In genomic region chr19:54208784-54209057, GRCh38 we compare ENCODE assay signal across 9 cellular contexts. TPM values are rescaled to one million over a fixed set of nuclear protein-coding genes. Genes with fewer than 3 reads are reported as not detected.
DNase-seq lines count a peak whose midpoint lies in the region; ATAC-seq and TF ChIP-seq lines count a peak whose summit lies in the region.
"Had no signal": no experiment of that assay in that cellular context is flagged by ENCODE, and none has a peak within 500 bp of the region (broad histone marks: within the 10 kb centered on the region; RNA-seq: fewer than 3 reads in every experiment).

No MANE protein-coding gene starts in this region.

- H3K36me3 ChIP-seq in KMS-11 (ENCODE audit: insufficient read depth) = peaks cover 16% of the 10 kb centered on the region; the same call in 1 of the 2 replicates

- H3K4me3 Mint-ChIP-seq in CD14-positive monocyte (peak overlapping the region; percentile 86 to 100), natural killer cell (no peak overlapping the region)
- peak overlapping the region; percentile 50 for H3K4me3 Mint-ChIP-seq in central memory CD8-positive, alpha-beta T cell

- no peak overlapping the region for H3K27ac ChIP-seq in KMS-11

- no peak overlapping the region for H3K9ac ChIP-seq in KMS-11

- H4K20me1 ChIP-seq in KMS-11 (ENCODE audit: insufficient read depth) = peaks cover 38% of the 10 kb centered on the region

- H3K79me2 ChIP-seq in KMS-11 (ENCODE audit: insufficient read depth, low read depth) = peaks cover 25% of the 10 kb centered on the region; the same call in 1 of the 2 replicates

- intact Hi-C loops in CD14-positive monocyte (cut with micrococcal nuclease) (loop anchor here (2.0 to 5.0 kb wide), 2 partner anchors 22 to 164 kb away; no protein-coding TSS in a partner anchor), natural killer cell (cut with micrococcal nuclease) (no loop called here)

- no peak overlapping the region for H3K4me3 ChIP-seq in KMS-11 (IDR thresholded peaks at IDR 0.05; ENCODE audit: insufficient read depth, low read depth, low read length)

- no peaks in the 10 kb centered on the region for H3K27me3 ChIP-seq in KMS-11 (ENCODE audit: insufficient read depth, low read depth)

- H3K27me3 Mint-ChIP-seq in CD14-positive monocyte (ENCODE audit: low read depth in 3 of 3) (peaks cover 0 to 11% (median 2%) of the 10 kb centered on the region in 3 donors), natural killer cell (ENCODE audit: low read depth in 2 of 2) (no peaks in the 10 kb centered on the region)
- H3K27me3 Mint-ChIP-seq in central memory CD8-positive, alpha-beta T cell = no peaks in the 10 kb centered on the region

- TF ChIP-seq CTCF in CD14-positive monocyte (IDR thresholded peaks at IDR 0.05) (no peak), KMS-11 (conservative IDR thresholded peaks at IDR 0.05; ENCODE audit: low read depth, low read length) (no peak), natural killer cell (IDR thresholded peaks at IDR 0.05) (no peak)

- H3K27ac Mint-ChIP-seq in CD14-positive monocyte (peak overlapping the region; percentile 99 to 100 (median 100)), natural killer cell (peak overlapping the region; percentile 71 to 94)
- peak overlapping the region; percentile 71 for H3K27ac Mint-ChIP-seq in central memory CD8-positive, alpha-beta T cell (ENCODE audit: low read depth)

- H3K4me2 ChIP-seq in KMS-11 = peak overlapping the region; percentile 56; the same call in 1 of the 2 replicates

- no peak for ATAC-seq in central memory CD8-positive, alpha-beta T cell (replicated peaks; ENCODE audit: extremely low read depth, poor library complexity, severe bottlenecking)
- no peak for ATAC-seq in natural killer cell
- ATAC-seq in HG02885 (IDR thresholded peaks at IDR 0.05; ENCODE audit: poor library complexity, unreplicated experiment) = no peak

- DNase-seq in CD14-positive monocyte (ENCODE audit: low spot score) (no peak), natural killer cell (no peak), activated gamma-delta T cell treated with Interleukin-2 at 50 U/mL for 16 hours (no peak), NOMO-1 treated with DMSO at 0.1 percent for 48 hours (lab: John Stamatoyannopoulos, UW; ENCODE audit: unreplicated experiment) (no peak), GDM1 (lab: John Stamatoyannopoulos, UW) (no peak)
- DNase-seq in central memory CD8-positive, alpha-beta T cell (ENCODE audit: low spot score in 2 of 2) = no peak
- DNase-seq: kidney glomerular epithelial cell had no signal

- peaks cover 75% of the 10 kb centered on the region for H3K4me1 ChIP-seq in KMS-11 (ENCODE audit: low read depth, poor library complexity, severe bottlenecking)

- H3K9me3 Mint-ChIP-seq in CD14-positive monocyte = peaks cover 0 to 4% (median 0%) of the 10 kb centered on the region in 7 donors
- H3K9me3 Mint-ChIP-seq in central memory CD8-positive, alpha-beta T cell = no peaks in the 10 kb centered on the region
- no peaks in the 10 kb centered on the region for H3K9me3 Mint-ChIP-seq in natural killer cell

- no peak overlapping the region for H2AFZ ChIP-seq in KMS-11 (ENCODE audit: low read depth)

- peaks cover 66 to 74% of the 10 kb centered on the region in 2 donors for H3K36me3 Mint-ChIP-seq in CD14-positive monocyte
- H3K36me3 Mint-ChIP-seq in central memory CD8-positive, alpha-beta T cell (ENCODE audit: insufficient read depth) = peaks cover 51% of the 10 kb centered on the region
- H3K36me3 Mint-ChIP-seq in natural killer cell = peaks cover 7% of the 10 kb centered on the region

- H3K4me1 Mint-ChIP-seq in CD14-positive monocyte (peaks cover 89% of the 10 kb centered on the region), natural killer cell (peaks cover 43 to 47% of the 10 kb centered on the region in 2 donors)
- H3K4me1 Mint-ChIP-seq in central memory CD8-positive, alpha-beta T cell = peaks cover 58% of the 10 kb centered on the region

RNA-seq across cellular contexts. Expression of gene RPS9, which starts 8.1 kb away (rescaled TPM):
- polyA plus RNA-seq in CD14-positive monocyte = 100 to 1,000 TPM; 756 to 983 TPM
- total RNA-seq in natural killer cell = 100 to 1,000 TPM; 617 to 958 (median 906) TPM

RNA-seq across cellular contexts. Expression of gene LILRB3, which starts 14.1 kb away (rescaled TPM):
- 100 to 1,000 TPM in 1 of 2 donors, 10 to 100 TPM in 1; 62.9 to 104 TPM for polyA plus RNA-seq in CD14-positive monocyte
- 10 to 100 TPM in 2 of 3 donors, 1 to 10 TPM in 1; 6.8 to 12.6 (median 12.6) TPM for total RNA-seq in natural killer cell

RNA-seq across cellular contexts. Expression of gene TSEN34, which starts 17.6 kb away (rescaled TPM):
- polyA plus RNA-seq in CD14-positive monocyte = 100 to 1,000 TPM; 109 to 125 TPM
- 10 to 100 TPM; 11.5 to 16.7 (median 13.5) TPM for total RNA-seq in natural killer cell

RNA-seq across cellular contexts. Expression of gene MBOAT7, which starts 19.3 kb away (rescaled TPM):
- 100 to 1,000 TPM in 1 of 2 donors, 10 to 100 TPM in 1; 84.0 to 115 TPM for polyA plus RNA-seq in CD14-positive monocyte
- 10 to 100 TPM; 24.1 to 53.9 (median 31.2) TPM for total RNA-seq in natural killer cell

RNA-seq across cellular contexts. Expression of gene LILRA6, which starts 33.9 kb away (rescaled TPM):
- polyA plus RNA-seq in CD14-positive monocyte = 100 to 1,000 TPM in 1 of 2 donors, 10 to 100 TPM in 1; 65.7 to 143 TPM
- 1 to 10 TPM; 2.1 to 2.6 (median 2.1) TPM for total RNA-seq in natural killer cell
